In the genomic region with DNA sequence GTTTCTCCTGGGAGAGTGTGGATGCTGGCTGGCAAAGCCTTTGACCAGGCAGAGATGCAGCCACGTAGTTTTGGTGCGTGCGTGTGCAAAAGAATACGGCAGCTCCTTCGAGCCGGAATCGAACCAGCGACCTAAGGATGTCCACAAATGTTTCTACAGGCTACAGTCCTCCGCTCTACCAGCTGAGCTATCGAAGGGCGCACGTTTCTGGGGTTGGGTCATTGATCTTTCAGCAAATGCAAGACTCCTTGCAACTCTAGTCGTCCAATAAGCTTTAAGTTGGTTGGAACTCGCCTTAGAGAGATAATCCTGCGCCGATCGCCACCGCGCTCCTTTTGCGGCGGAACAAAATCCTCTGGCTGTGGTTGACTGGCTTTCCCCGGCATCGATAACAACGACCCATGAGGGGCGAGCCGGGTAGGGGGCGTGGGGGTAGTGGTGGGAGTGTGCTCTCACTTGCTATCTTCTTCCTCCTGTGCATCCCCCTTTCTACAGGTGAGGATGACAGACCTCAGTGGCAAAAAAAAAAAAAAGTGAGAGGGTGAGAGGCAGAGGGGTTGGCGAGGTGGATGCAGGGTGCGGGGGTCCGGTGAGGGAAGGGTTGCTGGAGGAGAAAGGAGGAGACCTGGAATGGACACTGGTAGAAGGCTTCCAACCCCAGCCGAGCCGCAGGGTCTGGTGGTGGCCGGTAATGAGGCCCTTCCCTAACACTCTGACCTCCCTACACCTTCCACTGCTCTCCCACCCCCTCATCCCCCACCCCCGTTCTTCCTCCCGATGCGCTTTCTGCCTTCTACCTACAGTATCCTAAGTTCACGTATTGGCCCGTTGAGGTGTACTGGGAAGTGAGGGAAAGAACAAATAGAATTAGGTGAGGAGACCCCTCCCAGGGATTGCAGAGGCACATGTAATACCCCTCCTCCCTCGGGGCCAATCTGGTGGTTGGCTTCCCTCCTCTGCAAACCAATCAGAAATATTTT, we compare ENCODE assay signal across 9 cellular contexts. TPM values are rescaled to one million over a fixed set of nuclear protein-coding genes. Genes with fewer than 3 reads are reported as not detected.
DNase-seq lines count a peak whose midpoint lies in the region.
"Had no signal": no experiment of that assay in that cellular context is flagged by ENCODE, and none has a peak within 500 bp of the region (broad histone marks: within the 10 kb centered on the region; RNA-seq: fewer than 3 reads in every experiment).

No MANE protein-coding gene starts in this region.

- no peaks in the 10 kb centered on the region for H3K9me3 ChIP-seq in iPS DF 6.9 (ENCODE audit: control insufficient read depth, insufficient read depth, low read length)

- peaks cover 2% of the 10 kb centered on the region; the same call in 1 of the 2 replicates for H3K4me1 ChIP-seq in iPS DF 6.9 (ENCODE audit: control insufficient read depth, insufficient read depth, low read length)

- H3K36me3 ChIP-seq in iPS DF 6.9 (ENCODE audit: control insufficient read depth, insufficient read depth, low read length), result no peaks in the 10 kb centered on the region

- H3K27ac ChIP-seq in iPS DF 6.9 (ENCODE audit: low read length), result no peak overlapping the region
- H3K27ac ChIP-seq: epithelial cell of prostate had no signal

- WGBS in iPS DF 6.9 (ENCODE audit: insufficient coverage, insufficient read length), result no CpG with 5 or more reads among the region's 39 CpGs

- DNase-seq in Caki2 (ENCODE audit: low read depth) (peak; percentile 53), HS-5 (ENCODE audit: low read depth) (peak; percentile 81), activated T-cell treated with anti-CD3 and anti-CD28 coated beads for 24 hours (ENCODE audit: low read depth) (peak; percentile 66), iPS DF 6.9 (ENCODE audit: low read depth, low spot score) (peak; percentile 90), DMS114 treated with DMSO at 0.1 percent for 48 hours (lab: John Stamatoyannopoulos, UW; ENCODE audit: unreplicated experiment) (no peak), Kasumi-1 (lab: John Stamatoyannopoulos, UW) (no peak), superior temporal gyrus (ENCODE audit: extremely low spot score) (no peak)
- peak; percentile 84 for DNase-seq in stimulated activated CD8-positive, alpha-beta memory T cell treated with anti-CD3 and anti-CD28 coated beads, Interleukin-4, amount 100 ng/mL, for 48 hours

- peaks cover 1% of the 10 kb centered on the region; the same call in 1 of the 2 replicates for H3K27me3 ChIP-seq in iPS DF 6.9 (ENCODE audit: control insufficient read depth, insufficient read depth, low read length)

- H3K4me3 ChIP-seq in iPS DF 6.9 (ENCODE audit: low read length), result peak overlapping the region; percentile 71; the same call in 1 of the 2 replicates

- in situ Hi-C loops in Caki2 (cut with HindIII; ENCODE audit: low pct_unique_long_range_greater_than_20kb, low sequenced_read_pairs), result no loop called here

RNA-seq across cellular contexts. Expression of a gene that starts 11.8 kb away (rescaled TPM):
- not detected in 2 replicates for total RNA-seq in Caki2 (2014; rRNA removed; shearing (Covaris generic); ENCODE audit: low replicate concordance)

RNA-seq across cellular contexts. Expression of a gene that starts 31.1 kb away (rescaled TPM):
- 18.5 and 21.6 TPM in 2 replicates for total RNA-seq in Caki2 (2014; rRNA removed; shearing (Covaris generic); ENCODE audit: low replicate concordance)

RNA-seq across cellular contexts. Expression of a gene that starts 35.3 kb away (rescaled TPM):
- total RNA-seq in Caki2 (2014; rRNA removed; shearing (Covaris generic); ENCODE audit: low replicate concordance), result 2.0 and 3.4 TPM in 2 replicates

Comparison
In these comparisons a context has a peak if more than half of its experiments do, and no peak if none do; other contexts are left out.
1. DNase-seq: peak in Caki2 (single experiment), HS-5 (single experiment), activated T-cell treated with anti-CD3 and anti-CD28 coated beads for 24 hours (single experiment), iPS DF 6.9 (single experiment) and stimulated activated CD8-positive, alpha-beta memory T cell treated with anti-CD3 and anti-CD28 coated beads, Interleukin-4, amount 100 ng/mL, for 48 hours (single experiment); none in DMS114 treated with DMSO at 0.1 percent for 48 hours (single experiment), Kasumi-1 (0 of 2) and superior temporal gyrus (single experiment).